Comparison of ENCODE assay signal across 26 cellular contexts in the genomic region with DNA sequence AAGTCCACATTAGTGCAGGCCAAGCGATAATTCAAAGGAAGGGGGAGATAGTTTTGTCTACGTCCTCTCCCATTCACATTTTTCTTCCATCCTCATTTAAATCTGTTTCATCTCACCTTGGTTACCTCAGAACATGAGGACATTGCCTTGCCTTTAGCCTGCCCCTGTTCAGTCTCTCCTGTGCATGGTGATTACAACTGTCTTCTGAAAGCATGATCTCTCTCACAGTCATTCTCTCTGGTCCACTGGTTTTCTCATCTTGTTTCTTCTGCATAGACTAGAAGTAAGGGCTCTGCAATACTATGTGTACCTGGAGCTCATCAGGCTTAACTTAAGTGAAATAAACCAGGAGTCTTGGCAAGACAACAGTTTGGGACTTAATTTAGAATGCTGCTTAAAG. TPM values are rescaled to one million over a fixed set of nuclear protein-coding genes. Genes with fewer than 3 reads are reported as not detected.
"Had no signal": no experiment of that assay in that cellular context is flagged by ENCODE, and none has a peak within 500 bp of the region (broad histone marks: within the 10 kb centered on the region; RNA-seq: fewer than 3 reads in every experiment).

No MANE protein-coding gene starts in this region.

- H3K27me3 ChIP-seq: ovary, right lobe of liver, sigmoid colon, stomach, thyroid gland, tibial nerve, upper lobe of left lung, vagina had no signal

- H2AFZ ChIP-seq: neural progenitor cell, parathyroid adenoma had no signal

- H3K4me1 ChIP-seq: neural progenitor cell, parathyroid adenoma, psoas muscle, right lobe of liver, stomach, thyroid gland, tibial nerve, upper lobe of left lung, vagina had no signal

- H3K79me2 ChIP-seq: parathyroid adenoma had no signal

- H3K9me3 ChIP-seq: ovary, psoas muscle, right lobe of liver, sigmoid colon, stomach, thoracic aorta, thyroid gland, tibial nerve, upper lobe of left lung, vagina had no signal

- H3K4me2 ChIP-seq: neural progenitor cell had no signal

- DNase-seq: natural killer cell; occipital lobe; ovary; psoas muscle; right cardiac atrium; right lobe of liver; sigmoid colon; small intestine; stimulated activated CD4-positive, alpha-beta T cell treated with anti-CD3 and anti-CD28 coated beads, Interleukin-15, amount 100 ng/mL, for 24 hours; stimulated activated CD4-positive, alpha-beta T cell treated with anti-CD3 and anti-CD28 coated beads, Interleukin-2, amount 100 ng/mL, for 24 hours; stimulated activated CD4-positive, alpha-beta T cell treated with anti-CD3 and anti-CD28 coated beads, Interleukin-2, amount 100 ng/mL, for 48 hours; stimulated activated CD4-positive, alpha-beta T cell treated with anti-CD3 and anti-CD28 coated beads, Interleukin-4, amount 100 ng/mL, for 24 hours; stimulated activated naive B cell treated with anti-CD40 and anti-IgM and Interleukin-4, amounts not matched to agents 10 μg/mL and 1 μg/mL and 100 μg/mL, for 72 hours; stimulated activated naive CD4-positive, alpha-beta T cell treated with Interleukin-2 at 50 U/mL for 16 hours; stomach; thyroid gland; trophoblast cell; upper lobe of left lung had no signal

- H3K4me3 ChIP-seq: neural progenitor cell, ovary, psoas muscle, right lobe of liver, sigmoid colon, stomach, thoracic aorta, thyroid gland, tibial nerve, upper lobe of left lung, vagina had no signal

- H3K27ac ChIP-seq: neural progenitor cell, ovary, parathyroid adenoma, psoas muscle, right lobe of liver, sigmoid colon, stomach, thoracic aorta, thyroid gland, tibial nerve, upper lobe of left lung, vagina had no signal

- H3K36me3 ChIP-seq: neural progenitor cell, ovary, right lobe of liver, sigmoid colon, stomach, thoracic aorta, thyroid gland, tibial nerve, upper lobe of left lung, vagina had no signal

RNA-seq across cellular contexts. Expression of a gene that starts 31.4 kb away (rescaled TPM):
- total RNA-seq: natural killer cell, osteoblast, renal cortical epithelial cell, right cardiac atrium, subcutaneous adipose tissue, thyroid gland had no signal
